ENCODE assay signal across 8 cellular contexts in the genomic region with DNA sequence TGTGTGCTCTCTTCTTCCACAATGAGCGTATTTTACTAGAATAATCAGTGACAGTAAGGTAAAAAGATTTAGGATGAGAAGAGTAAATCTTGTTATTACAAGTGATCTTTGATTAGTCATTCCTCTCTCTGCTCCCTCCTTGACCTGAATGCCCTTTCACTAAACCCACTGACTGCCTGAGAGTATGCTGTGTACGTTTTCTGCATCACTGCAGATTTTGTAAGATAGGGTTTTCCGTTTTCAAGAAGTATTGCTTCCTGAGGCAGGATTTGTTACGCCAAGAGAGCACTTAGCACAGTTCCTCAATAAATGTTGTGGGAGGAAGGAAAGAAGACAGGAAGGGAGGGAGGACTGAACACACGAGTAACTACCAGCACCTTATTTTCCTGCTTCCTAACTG. TPM values are rescaled to one million over a fixed set of nuclear protein-coding genes. Genes with fewer than 3 reads are reported as not detected.
DNase-seq lines count a peak whose midpoint lies in the region; ATAC-seq and TF ChIP-seq lines count a peak whose summit lies in the region.

No MANE protein-coding gene starts in this region.

- no peak overlapping the region for H3K27ac ChIP-seq in gastroesophageal sphincter

- ATAC-seq in GM19463 (IDR thresholded peaks at IDR 0.05; ENCODE audit: unreplicated experiment) (peak; percentile 94), HG03521 (IDR thresholded peaks at IDR 0.05; ENCODE audit: unreplicated experiment) (peak; percentile 74), gastroesophageal sphincter (no peak)

- no peaks in the 10 kb centered on the region for H3K4me1 ChIP-seq in gastroesophageal sphincter

- no peak for TF ChIP-seq POLR2A in gastroesophageal sphincter (IDR thresholded peaks at IDR 0.05)

- WGBS in gastroesophageal sphincter (ENCODE audit: low coverage in 1 of 2), 2 donors = 50 to 56% methylated on average over 5 of the region's 5 CpGs

- H3K36me3 ChIP-seq in GM06990 (ENCODE audit: control insufficient read depth, insufficient read depth, low read length) (no peaks in the 10 kb centered on the region), gastroesophageal sphincter (no peaks in the 10 kb centered on the region)

- no peaks in the 10 kb centered on the region; the same call in 1 of the 2 replicates for H3K27me3 ChIP-seq in GM06990 (replicated peaks; ENCODE audit: control insufficient read depth, insufficient read depth, low read length)
- no peaks in the 10 kb centered on the region for H3K27me3 ChIP-seq in gastroesophageal sphincter

- H3K4me3 ChIP-seq in GM06990 (replicated peaks; ENCODE audit: low read depth, low read length) = no peak overlapping the region
- H3K4me3 ChIP-seq in choroid plexus epithelial cell (ENCODE audit: low read depth, low read length) = no peak overlapping the region
- H3K4me3 ChIP-seq in gastroesophageal sphincter = no peak overlapping the region

- TF ChIP-seq CTCF in GM06990 (IDR thresholded peaks at IDR 0.05; ENCODE audit: insufficient read depth, low read length, poor library complexity, severe bottlenecking) = no peak
- TF ChIP-seq CTCF in choroid plexus epithelial cell (conservative IDR thresholded peaks at IDR 0.05; ENCODE audit: low read depth, low read length) = no peak
- no peak for TF ChIP-seq CTCF in gastroesophageal sphincter (IDR thresholded peaks at IDR 0.05)

- H3K9me3 ChIP-seq in gastroesophageal sphincter = no peaks in the 10 kb centered on the region

- no peak for TF ChIP-seq EP300 in gastroesophageal sphincter (IDR thresholded peaks at IDR 0.05)

- DNase-seq in GM06990 (ENCODE audit: extremely low read depth, insufficient read length) (peak; percentile 14), choroid plexus epithelial cell (ENCODE audit: low read depth) (peak; percentile 48), inferior parietal cortex (ENCODE audit: extremely low spot score) (no peak), iPS-NIHi7 (ENCODE audit: extremely low spot score) (no peak), AG08396 (ENCODE audit: low spot score) (no peak)

RNA-seq across cellular contexts. Expression of a gene that starts 7.7 kb away (rescaled TPM):
- total RNA-seq in gastroesophageal sphincter = 10 to 100 TPM in 1 of 4 donors, under 1 TPM in 3; 0.13 to 11.6 (median 0.35) TPM

RNA-seq across cellular contexts. Expression of a gene that starts 15.3 kb away (rescaled TPM):
- total RNA-seq in gastroesophageal sphincter = 10 to 100 TPM in 2 of 4 donors, 1 to 10 TPM in 2; 6.0 to 95.2 (median 11.0) TPM

RNA-seq across cellular contexts. Expression of a gene that starts 44.7 kb away (rescaled TPM):
- total RNA-seq in gastroesophageal sphincter = 10 to 100 TPM in 2 of 4 donors, 1 to 10 TPM in 2; 5.0 to 17.8 (median 8.9) TPM

Comparison
In these comparisons a context has a peak if more than half of its experiments do, and no peak if none do; other contexts are left out.
1. DNase-seq: peak in GM06990 (single experiment) and choroid plexus epithelial cell (single experiment); none in inferior parietal cortex (single experiment), iPS-NIHi7 (single experiment) and AG08396 (single experiment).